Comparison of ENCODE assay signal across 8 cellular contexts in genomic region chr17:42122371-42123303, GRCh38. TPM values are rescaled to one million over a fixed set of nuclear protein-coding genes. Genes with fewer than 3 reads are reported as not detected.
A peak's percentile ranks its signal among the peaks of the same experiment; 100 is the strongest.
DNase-seq lines count a peak whose midpoint lies in the region; ATAC-seq and TF ChIP-seq lines count a peak whose summit lies in the region.

TSS of gene HSPB9 (plus strand) at chr17:42122804. CDS start at chr17:42122851, 47 bp downstream.

- CTCF ChIA-PET in GM10248 (lab: Yijun Ruan, JAX): no interaction called here

- H3K27me3 ChIP-seq in HL-60 (ENCODE audit: insufficient read depth, poor library complexity, severe bottlenecking): no peaks in the 10 kb centered on the region
- H3K27me3 ChIP-seq in Peyer's patch: no peaks in the 10 kb centered on the region
- no peaks in the 10 kb centered on the region for H3K27me3 ChIP-seq in heart left ventricle
- no peaks in the 10 kb centered on the region for H3K27me3 ChIP-seq in prostate gland (replicated peaks; ENCODE audit: insufficient read depth)

- H3K27ac ChIP-seq in HL-60 (replicated peaks) (peak within 1 kb of the TSS; percentile 76), Peyer's patch (peak within 1 kb of the TSS in 2 of 4 donors; percentile 80 to 86), heart left ventricle (peak within 1 kb of the TSS in 6 of 12 donors; percentile 46 to 80 (median 75)), prostate gland (peak within 1 kb of the TSS; percentile 33 to 52)

- H3K4me1 ChIP-seq in Peyer's patch: peaks cover 0 to 37% (median 2%) of the 10 kb centered on the region in 4 donors
- H3K4me1 ChIP-seq in heart left ventricle: peaks cover 0 to 25% (median 15%) of the 10 kb centered on the region in 12 donors
- no peaks in the 10 kb centered on the region for H3K4me1 ChIP-seq in prostate gland (replicated peaks)

- TF ChIP-seq POLR2A in Peyer's patch (IDR thresholded peaks at IDR 0.05): no peak
- TF ChIP-seq POLR2A in heart left ventricle (IDR thresholded peaks at IDR 0.05): no peak
- no peak for TF ChIP-seq POLR2A in prostate gland (IDR thresholded peaks at IDR 0.05)

- H3K4me3 ChIP-seq in HL-60 (replicated peaks; ENCODE audit: insufficient read depth, low read length): no peak within 1 kb of the TSS
- H3K4me3 ChIP-seq in Peyer's patch: peak within 1 kb of the TSS in 2 of 4 donors; percentile 31 to 34
- peak within 1 kb of the TSS in 2 of 12 donors; percentile 3 to 90 for H3K4me3 ChIP-seq in heart left ventricle
- H3K4me3 ChIP-seq in prostate gland: peak within 1 kb of the TSS in 1 of 2 donors; percentile 8

- no peaks in the 10 kb centered on the region for H3K9me3 ChIP-seq in Peyer's patch
- no peaks in the 10 kb centered on the region for H3K9me3 ChIP-seq in heart left ventricle
- H3K9me3 ChIP-seq in prostate gland: no peaks in the 10 kb centered on the region

- WGBS in heart left ventricle, 4 donors: 68 to 83% (median 73%) methylated on average over 49 to 61 of the region's 61 CpGs
- 56% methylated on average over 55 of the region's 61 CpGs for WGBS in prostate gland

- H3K36me3 ChIP-seq in Peyer's patch (peaks cover 0 to 27% (median 0%) of the 10 kb centered on the region in 3 donors), heart left ventricle (peaks cover 0 to 53% (median 29%) of the 10 kb centered on the region in 9 donors), prostate gland (peaks cover 0 to 11% of the 10 kb centered on the region in 2 donors)

- DNase-seq in HL-60 (ENCODE audit: low read depth in 1 of 2, low spot score in 1 of 2) (no peak), Peyer's patch (peak in 2 of 3 donors; percentile 88 to 90), heart left ventricle (peak in 4 of 5 donors; percentile 30 to 77 (median 60)), prostate gland (ENCODE audit: low spot score) (peak; percentile 73), hippocampal formation (lab: John Stamatoyannopoulos, UW) (no peak), GM10248 (ENCODE audit: extremely low spot score) (no peak), AML-193 (lab: John Stamatoyannopoulos, UW) (no peak)

- TF ChIP-seq CTCF in HL-60 (IDR thresholded peaks at IDR 0.05; ENCODE audit: insufficient read depth, low read length) (no peak), Peyer's patch (IDR thresholded peaks at IDR 0.05) (no peak), heart left ventricle (IDR thresholded peaks at IDR 0.05) (no peak), prostate gland (IDR thresholded peaks at IDR 0.05) (no peak), GM10248 (IDR thresholded peaks at IDR 0.05; ENCODE audit: control extremely low read depth, extremely low read depth, low read depth, missing control alignments) (no peak)

- intact Hi-C loops in heart left ventricle (cut with DNase I): loop anchor here in 2 of 10 donors (5.0 to 10.0 kb wide), 2 partner anchors 60 to 392 kb away; partner anchors contain the start of gene KCNH4 (in 1 of the 2)
- intact Hi-C loops in prostate gland (cut with DNase I): no loop called here

- POLR2A ChIA-PET in GM10248 (lab: Yijun Ruan, JAX): no interaction called here

- ATAC-seq in heart left ventricle (peak in 3 of 4 donors; percentile 4 to 26 (median 13)), GM19455 (IDR thresholded peaks at IDR 0.05; ENCODE audit: unreplicated experiment) (no peak)

RNA-seq across cellular contexts. Expression of gene HSPB9, which starts in this region (rescaled TPM):
- not detected for total RNA-seq in Peyer's patch
- total RNA-seq in heart left ventricle: not detected
- not detected for polyA plus RNA-seq in heart left ventricle
- total RNA-seq in prostate gland: 1 to 10 TPM in 1 of 2 donors, under 1 TPM in 1; 0.18 to 1.2 TPM

Comparison
In these comparisons a context has a peak if more than half of its experiments do, and no peak if none do; other contexts are left out.
1. Peak in DNase-seq in Peyer's patch; RNA of the gene not detected or under 1 TPM.
2. Peak in DNase-seq and ATAC-seq in heart left ventricle; RNA of the gene not detected or under 1 TPM.